ENCODE assay signal across 8 cellular contexts in the genomic region with DNA sequence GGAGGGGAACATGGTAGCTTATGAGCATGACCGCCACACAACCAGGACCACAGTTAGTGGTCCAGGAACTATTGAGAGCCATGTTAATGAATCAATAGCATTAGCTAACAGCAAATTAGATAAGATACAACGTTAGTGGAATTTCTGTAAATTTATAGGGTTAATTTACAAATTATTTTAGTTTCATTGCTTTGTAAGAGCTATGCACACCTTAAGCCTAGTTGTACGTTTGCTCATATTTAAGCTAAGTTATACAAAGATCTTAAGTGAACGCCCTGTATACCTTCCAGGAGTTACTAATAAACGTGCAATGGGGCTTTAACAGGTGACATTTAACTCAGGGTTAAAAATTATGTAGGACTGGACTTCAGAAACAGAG. TPM values are rescaled to one million over a fixed set of nuclear protein-coding genes. Genes with fewer than 3 reads are reported as not detected.
DNase-seq lines count a peak whose midpoint lies in the region; ATAC-seq and TF ChIP-seq lines count a peak whose summit lies in the region.

No MANE protein-coding gene starts in this region.

- no peaks in the 10 kb centered on the region for H3K9me3 Mint-ChIP-seq in natural killer cell treated with Interleukin-12 subunit alpha and Interleukin-12 subunit beta and Interleukin-15 and Interleukin-18, amount 100 ng/mL, for 72 hours

- peaks cover 5% of the 10 kb centered on the region for H3K36me3 ChIP-seq in BJ (ENCODE audit: control insufficient read depth, insufficient read depth, low read length)

- ATAC-seq in natural killer cell treated with Interleukin-12 subunit alpha and Interleukin-12 subunit beta and Interleukin-15 and Interleukin-18, amount 100 ng/mL, for 72 hours, result no peak
- ATAC-seq in HG02973 (IDR thresholded peaks at IDR 0.05; ENCODE audit: unreplicated experiment) (no peak), HG03565 (IDR thresholded peaks at IDR 0.05; ENCODE audit: unreplicated experiment) (no peak)

- H3K4me3 Mint-ChIP-seq in natural killer cell treated with Interleukin-12 subunit alpha and Interleukin-12 subunit beta and Interleukin-15 and Interleukin-18, amount 100 ng/mL, for 72 hours, result peak overlapping the region; percentile 95

- H3K27ac Mint-ChIP-seq in natural killer cell treated with Interleukin-12 subunit alpha and Interleukin-12 subunit beta and Interleukin-15 and Interleukin-18, amount 100 ng/mL, for 72 hours, result peak overlapping the region; percentile 80 to 82

- H3K27ac ChIP-seq in coronary artery, result peak overlapping the region; percentile 65 to 80

- POLR2A ChIA-PET in BJ (lab: Charles Lee), result interaction anchor here (0.5 to 0.6 kb wide), 2 partner anchors 36 to 777 kb away, joined by 8 to 11 read pairs; no protein-coding TSS in a partner anchor

- H3K27me3 ChIP-seq in BJ (ENCODE audit: control insufficient read depth, insufficient read depth, low read length), result no peaks in the 10 kb centered on the region

- peaks cover 5% of the 10 kb centered on the region for H3K36me3 Mint-ChIP-seq in natural killer cell treated with Interleukin-12 subunit alpha and Interleukin-12 subunit beta and Interleukin-15 and Interleukin-18, amount 100 ng/mL, for 72 hours

- no peaks in the 10 kb centered on the region for H3K27me3 Mint-ChIP-seq in natural killer cell treated with Interleukin-12 subunit alpha and Interleukin-12 subunit beta and Interleukin-15 and Interleukin-18, amount 100 ng/mL, for 72 hours

- DNase-seq in BJ (ENCODE audit: low read depth) (no peak), coronary artery (ENCODE audit: low spot score) (no peak), dedifferentiated amniotic fluid mesenchymal stem cell (ENCODE audit: extremely low spot score) (no peak), SIG-M5 treated with dmso at 0.1 percent for 504 hours (lab: John Stamatoyannopoulos, UW; ENCODE audit: unreplicated experiment) (no peak)
- no peak for DNase-seq in Jurkat, Clone E6-1 (ENCODE audit: low read depth, low spot score)
- no peak for DNase-seq in natural killer cell treated with Interleukin-12 subunit alpha and Interleukin-12 subunit beta and Interleukin-15 and Interleukin-18, amount 100 ng/mL, for 72 hours (ENCODE audit: low spot score)

- H3K4me1 Mint-ChIP-seq in natural killer cell treated with Interleukin-12 subunit alpha and Interleukin-12 subunit beta and Interleukin-15 and Interleukin-18, amount 100 ng/mL, for 72 hours (ENCODE audit: low read depth in 2 of 2), result peaks cover 12 to 15% of the 10 kb centered on the region in 2 donors

- H3K4me3 ChIP-seq in BJ (ENCODE audit: low read depth, low read length), result peak overlapping the region; percentile 99
- peak overlapping the region; percentile 94 for H3K4me3 ChIP-seq in Jurkat, Clone E6-1 (ENCODE audit: low read length)
- H3K4me3 ChIP-seq in coronary artery, result peak overlapping the region; percentile 82

- TF ChIP-seq CTCF in BJ (IDR thresholded peaks at IDR 0.05; ENCODE audit: insufficient read depth, low read depth, low read length) (no peak), coronary artery (IDR thresholded peaks at IDR 0.05) (no peak)

- CTCF ChIA-PET in BJ (lab: Yijun Ruan, JAX), result interaction anchor here (0.6 to 1.8 kb wide), 5 partner anchors 10 to 89 kb away, joined by 3 to 10 read pairs (median 4); no protein-coding TSS in a partner anchor

RNA-seq across cellular contexts. Expression of gene EXOSC10, which starts 0.7 kb away (rescaled TPM):
- 72.1 and 74.6 TPM in 2 replicates for polyA plus RNA-seq in BJ (2011; rRNA removed)
- 27.5 and 33.4 TPM in 2 replicates for polyA minus RNA-seq in BJ (2011; rRNA and poly(A)+ RNA removed)
- polyA plus RNA-seq in Jurkat, Clone E6-1 (2012; ENCODE audit: insufficient read depth, insufficient read length), result 106 TPM
- 100 to 1,000 TPM in 1 of 2 donors, 10 to 100 TPM in 1; 69.6 to 120 TPM for total RNA-seq in natural killer cell treated with Interleukin-12 subunit alpha and Interleukin-12 subunit beta and Interleukin-15 and Interleukin-18, amount 100 ng/mL, for 72 hours

RNA-seq across cellular contexts. Expression of gene SRM, which starts 39.1 kb away (rescaled TPM):
- polyA plus RNA-seq in BJ (2011; rRNA removed), result 47.5 and 75.2 TPM in 2 replicates
- polyA minus RNA-seq in BJ (2011; rRNA and poly(A)+ RNA removed), result 109 and 140 TPM in 2 replicates
- polyA plus RNA-seq in Jurkat, Clone E6-1 (2012; ENCODE audit: insufficient read depth, insufficient read length), result 293 TPM
- 100 to 1,000 TPM in 1 of 2 donors, 10 to 100 TPM in 1; 98.2 to 209 TPM for total RNA-seq in natural killer cell treated with Interleukin-12 subunit alpha and Interleukin-12 subunit beta and Interleukin-15 and Interleukin-18, amount 100 ng/mL, for 72 hours

RNA-seq across cellular contexts. Expression of gene MASP2, which starts 51.9 kb away (rescaled TPM):
- not detected in 2 replicates for polyA plus RNA-seq in BJ (2011; rRNA removed)
- not detected in 2 replicates for polyA minus RNA-seq in BJ (2011; rRNA and poly(A)+ RNA removed)
- not detected for polyA plus RNA-seq in Jurkat, Clone E6-1 (2012; ENCODE audit: insufficient read depth, insufficient read length)
- under 1 TPM; 0.31 to 0.33 TPM for total RNA-seq in natural killer cell treated with Interleukin-12 subunit alpha and Interleukin-12 subunit beta and Interleukin-15 and Interleukin-18, amount 100 ng/mL, for 72 hours
